In genomic region chr16:73047536-73048291, GRCh38 we compare ENCODE assay signal across 8 cellular contexts. TPM values are rescaled to one million over a fixed set of nuclear protein-coding genes. Genes with fewer than 3 reads are reported as not detected.
A peak's percentile ranks its signal among the peaks of the same experiment; 100 is the strongest.
DNase-seq lines count a peak whose midpoint lies in the region; ATAC-seq, FAIRE-seq and TF ChIP-seq lines count a peak whose summit lies in the region.

A gene with protein sequence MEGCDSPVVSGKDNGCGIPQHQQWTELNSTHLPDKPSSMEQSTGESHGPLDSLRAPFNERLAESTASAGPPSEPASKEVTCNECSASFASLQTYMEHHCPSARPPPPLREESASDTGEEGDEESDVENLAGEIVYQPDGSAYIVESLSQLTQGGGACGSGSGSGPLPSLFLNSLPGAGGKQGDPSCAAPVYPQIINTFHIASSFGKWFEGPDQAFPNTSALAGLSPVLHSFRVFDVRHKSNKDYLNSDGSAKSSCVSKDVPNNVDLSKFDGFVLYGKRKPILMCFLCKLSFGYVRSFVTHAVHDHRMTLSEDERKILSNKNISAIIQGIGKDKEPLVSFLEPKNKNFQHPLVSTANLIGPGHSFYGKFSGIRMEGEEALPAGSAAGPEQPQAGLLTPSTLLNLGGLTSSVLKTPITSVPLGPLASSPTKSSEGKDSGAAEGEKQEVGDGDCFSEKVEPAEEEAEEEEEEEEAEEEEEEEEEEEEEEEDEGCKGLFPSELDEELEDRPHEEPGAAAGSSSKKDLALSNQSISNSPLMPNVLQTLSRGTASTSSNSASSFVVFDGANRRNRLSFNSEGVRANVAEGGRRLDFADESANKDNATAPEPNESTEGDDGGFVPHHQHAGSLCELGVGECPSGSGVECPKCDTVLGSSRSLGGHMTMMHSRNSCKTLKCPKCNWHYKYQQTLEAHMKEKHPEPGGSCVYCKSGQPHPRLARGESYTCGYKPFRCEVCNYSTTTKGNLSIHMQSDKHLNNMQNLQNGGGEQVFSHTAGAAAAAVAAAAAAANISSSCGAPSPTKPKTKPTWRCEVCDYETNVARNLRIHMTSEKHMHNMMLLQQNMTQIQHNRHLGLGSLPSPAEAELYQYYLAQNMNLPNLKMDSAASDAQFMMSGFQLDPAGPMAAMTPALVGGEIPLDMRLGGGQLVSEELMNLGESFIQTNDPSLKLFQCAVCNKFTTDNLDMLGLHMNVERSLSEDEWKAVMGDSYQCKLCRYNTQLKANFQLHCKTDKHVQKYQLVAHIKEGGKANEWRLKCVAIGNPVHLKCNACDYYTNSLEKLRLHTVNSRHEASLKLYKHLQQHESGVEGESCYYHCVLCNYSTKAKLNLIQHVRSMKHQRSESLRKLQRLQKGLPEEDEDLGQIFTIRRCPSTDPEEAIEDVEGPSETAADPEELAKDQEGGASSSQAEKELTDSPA (N-terminal part only) (minus strand): TSS chr16:73048128. CDS start chr16:72960145, 87,983 bp downstream.

- H3K4me2 ChIP-seq in OCI-LY7 (ENCODE audit: low read length) (peak within 1 kb of the TSS; percentile 64), K562 (ENCODE audit: insufficient read depth, low read length) (no peak within 1 kb of the TSS), skeletal muscle satellite cell (ENCODE audit: low read length) (peak within 1 kb of the TSS; percentile 90)

- no peak for TF ChIP-seq CTCF in CD4-positive, alpha-beta T cell (IDR thresholded peaks at IDR 0.05)
- no peak for TF ChIP-seq CTCF in OCI-LY7 (conservative IDR thresholded peaks at IDR 0.05; ENCODE audit: low read length)
- no peak for TF ChIP-seq CTCF in K562 (IDR thresholded peaks at IDR 0.05 in 2 of 3, conservative IDR thresholded peaks at IDR 0.05 in 1 of 3; ENCODE audit: insufficient read depth in 2 of 3, low read depth in 1 of 3, low read length in 3 of 3)

- no peaks in the 10 kb centered on the region for H3K9me2 ChIP-seq in OCI-LY7 (ENCODE audit: insufficient read depth, low read length)

- no peaks in the 10 kb centered on the region for H3K4me1 Mint-ChIP-seq in CD4-positive, alpha-beta T cell (ENCODE audit: low read depth)

- POLR2A ChIA-PET in CD4-positive, alpha-beta T cell (lab: Charles Lee): no interaction called here
- POLR2A ChIA-PET in OCI-LY7 (lab: Charles Lee) (no interaction called here), K562 (lab: Yijun Ruan, JAX) (no interaction called here)

- CTCF ChIA-PET in CD4-positive, alpha-beta T cell (lab: Charles Lee): no interaction called here
- CTCF ChIA-PET in OCI-LY7 (lab: Charles Lee; ENCODE audit: unreplicated experiment) (no interaction called here), K562 (lab: Yijun Ruan, JAX; ENCODE audit: low intra/inter-chr PET ratio) (interaction anchor here (0.6 kb wide), 1 partner anchor 11 kb away, joined by 4 read pairs; no protein-coding TSS in a partner anchor)

- no peak for TF ChIP-seq POLR2A in K562 (conservative IDR thresholded peaks at IDR 0.05)

- no peak for TF ChIP-seq RAD21 in K562 (CRISPR knock-in tag; conservative IDR thresholded peaks at IDR 0.05 in 1 of 2, IDR thresholded peaks at IDR 0.05 in 1 of 2)

- no peaks in the 10 kb centered on the region; the same call in 1 of the 2 replicates for H4K20me1 ChIP-seq in OCI-LY7 (ENCODE audit: insufficient read depth, low read length)
- H4K20me1 ChIP-seq in K562 (replicated peaks; ENCODE audit: control insufficient read depth, insufficient read depth, low read length): no peaks in the 10 kb centered on the region; the same call in 1 of the 2 replicates

- in situ Hi-C loops in K562 (cut with MboI): no loop called here

- no TSS peak for BruUV-seq in OCI-LY7 (replicated peaks; lab: Mats Ljungman, UMichigan)
- no TSS peak for BruUV-seq in K562 (replicated peaks; lab: Mats Ljungman, UMichigan)

- no peaks in the 10 kb centered on the region for H3K9me3 Mint-ChIP-seq in CD4-positive, alpha-beta T cell

- no peaks in the 10 kb centered on the region for H3K36me3 Mint-ChIP-seq in CD4-positive, alpha-beta T cell (ENCODE audit: low read depth)

- WGBS in K562 (ENCODE audit: insufficient coverage, low coverage, missing lambda C conversion rate): 4% methylated on average over 18 of the region's 64 CpGs

- H3K27ac Mint-ChIP-seq in CD4-positive, alpha-beta T cell: no peak within 1 kb of the TSS

- TF ChIP-seq EP300 in K562 (IDR thresholded peaks at IDR 0.05; ENCODE audit: low read length): no peak

- peak in 4 of 10 experiments; percentile 10 to 25 (median 16) for DNase-seq in CD4-positive, alpha-beta T cell
- peak; percentile 40 for DNase-seq in OCI-LY7 (ENCODE audit: low spot score)
- DNase-seq in K562 (ENCODE audit: extremely low read depth in 1 of 4, low spot score in 3 of 4): no peak
- peak; percentile 54 for DNase-seq in iPS-NIHi11 (ENCODE audit: low spot score)
- no peak for DNase-seq in activated gamma-delta T cell treated with Interleukin-2 at 50 U/mL for 16 hours

- no peak within 1 kb of the TSS for H3K27ac ChIP-seq in CD4-positive, alpha-beta T cell (ENCODE audit: low read depth, low read length)
- H3K27ac ChIP-seq in OCI-LY7 (ENCODE audit: low read depth, low read length, poor library complexity, severe bottlenecking): no peak within 1 kb of the TSS
- H3K27ac ChIP-seq in K562 (ENCODE audit: extremely low read depth, low read depth, low read length): no peak within 1 kb of the TSS

- H3K4me3 Mint-ChIP-seq in CD4-positive, alpha-beta T cell: no peak within 1 kb of the TSS

- H3K4me3 ChIP-seq in OCI-LY7 (ENCODE audit: low read depth, low read length, poor library complexity, severe bottlenecking) (peak within 1 kb of the TSS; percentile 59), K562 (no peak within 1 kb of the TSS), skeletal muscle satellite cell (ENCODE audit: low read length) (peak within 1 kb of the TSS; percentile 83)

- no peak for FAIRE-seq in K562 (lab: Jason Lieb, UNC)

- peak; percentile 59 for ATAC-seq in CD4-positive, alpha-beta T cell (ENCODE audit: poor library complexity)
- peak; percentile 70 for ATAC-seq in GM18873 (IDR thresholded peaks at IDR 0.05; ENCODE audit: low FRiP score, unreplicated experiment)
- peak; percentile 80 for ATAC-seq in HG03066 (IDR thresholded peaks at IDR 0.05; ENCODE audit: low read depth, unreplicated experiment)
- ATAC-seq in K562: no peak

- intact Hi-C loops in CD4-positive, alpha-beta T cell (cut with DNase I, micrococcal nuclease): no loop called here
- intact Hi-C loops in OCI-LY7 (cut with micrococcal nuclease; ENCODE audit: unreplicated experiment) (no loop called here), K562 (cut with micrococcal nuclease) (no loop called here)

- no peaks in the 10 kb centered on the region for H3K9me3 ChIP-seq in CD4-positive, alpha-beta T cell (ENCODE audit: control insufficient read depth, low read length)
- no peaks in the 10 kb centered on the region for H3K9me3 ChIP-seq in OCI-LY7 (ENCODE audit: low read length)
- no peaks in the 10 kb centered on the region for H3K9me3 ChIP-seq in K562 (replicated peaks; ENCODE audit: control insufficient read depth, insufficient read depth, low read depth, low read length)
- no peaks in the 10 kb centered on the region for H3K9me3 ChIP-seq in skeletal muscle satellite cell (replicated peaks; ENCODE audit: low read length)

- H3K27me3 Mint-ChIP-seq in CD4-positive, alpha-beta T cell: peaks cover 37% of the 10 kb centered on the region

- peaks cover 22% of the 10 kb centered on the region for H3K27me3 ChIP-seq in CD4-positive, alpha-beta T cell (ENCODE audit: control insufficient read depth, insufficient read depth, low read length)
- peaks cover 23 to 56% of the 10 kb centered on the region in 2 experiments; a peak in 4 of 5 replicates for H3K27me3 ChIP-seq in K562 (ENCODE audit: control insufficient read depth in 2 of 2, insufficient read depth in 2 of 2, low read length in 2 of 2)
- H3K27me3 ChIP-seq in skeletal muscle satellite cell (ENCODE audit: control insufficient read depth, insufficient read depth, low read length): no peaks in the 10 kb centered on the region

- H3K4me1 ChIP-seq in OCI-LY7 (ENCODE audit: insufficient read depth, low read length, poor library complexity, severe bottlenecking): no peaks in the 10 kb centered on the region
- H3K4me1 ChIP-seq in K562 (replicated peaks in 1 of 2; ENCODE audit: control insufficient read depth in 2 of 2, insufficient read depth in 2 of 2, low read length in 2 of 2): peaks cover 0 to 5% of the 10 kb centered on the region in 2 experiments; a peak in 2 of 5 replicates
- peaks cover 86% of the 10 kb centered on the region for H3K4me1 ChIP-seq in skeletal muscle satellite cell (ENCODE audit: control insufficient read depth, insufficient read depth, low read length)

- no peaks in the 10 kb centered on the region for H3K9me1 ChIP-seq in K562 (ENCODE audit: control insufficient read depth, insufficient read depth, low read length)

- no peak within 1 kb of the TSS for H3K9ac ChIP-seq in K562 (ENCODE audit: insufficient read depth in 1 of 2, low read depth in 2 of 2, low read length in 2 of 2)
- peak within 1 kb of the TSS; percentile 93 for H3K9ac ChIP-seq in skeletal muscle satellite cell (ENCODE audit: low read depth, low read length)

- H3K36me3 ChIP-seq in OCI-LY7 (ENCODE audit: insufficient read depth, low read length): no peaks in the 10 kb centered on the region
- H3K36me3 ChIP-seq in K562 (ENCODE audit: control insufficient read depth, insufficient read depth, low read length): no peaks in the 10 kb centered on the region
- no peaks in the 10 kb centered on the region for H3K36me3 ChIP-seq in skeletal muscle satellite cell (ENCODE audit: insufficient read depth, low read length)

- H2AFZ ChIP-seq in OCI-LY7 (ENCODE audit: low read length): no peak within 1 kb of the TSS
- no peak within 1 kb of the TSS for H2AFZ ChIP-seq in K562 (ENCODE audit: low read depth, low read length)

- H3K79me2 ChIP-seq in OCI-LY7 (ENCODE audit: insufficient read depth, low read depth, low read length) (no peaks in the 10 kb centered on the region), K562 (ENCODE audit: control insufficient read depth, insufficient read depth, low read length) (no peaks in the 10 kb centered on the region)

RNA-seq across cellular contexts. Expression of the gene that starts here (rescaled TPM):
- total RNA-seq in CD4-positive, alpha-beta T cell: under 1 TPM; 0.63 to 0.64 TPM
- 0.77 and 1.3 TPM in 2 replicates for total RNA-seq in OCI-LY7 (2014; rRNA removed; shearing (Covaris generic))
- total RNA-seq in OCI-LY7 (2022) (5.7 and 6.2 TPM in 2 replicates), K562 (2014; rRNA removed) (not detected in 2 replicates), K562 (2014; rRNA removed; fragmentation: Illumina TruSeq; extraction: Trizol) (not detected in 2 replicates), K562 (2015; rRNA removed; fragmentation: Illumina TruSeq; extraction: Trizol) (not detected in 2 replicates), K562 (2021) (0.07 and 0.11 TPM in 2 replicates)
- total RNA-seq in K562 (2011; cell fraction: chromatin; rRNA removed; ENCODE audit: low replicate concordance): 0.12 and 0.19 TPM in 2 replicates
- total RNA-seq in K562 (2011; cell fraction: nucleolus; rRNA removed): under 0.01 and 0.17 TPM in 2 replicates
- 0.07 and 0.15 TPM in 2 replicates for total RNA-seq in K562 (2011; cell fraction: nucleoplasm; rRNA removed)
- polyA plus RNA-seq in K562 (2011; rRNA removed) (0.01 TPM in 2 replicates), K562 (2014; fragmentation: Illumina TruSeq; extraction: Trizol) (0.01 TPM in 1 of 2 replicates, not detected in the other), K562 (2014; fragmentation: Nextera tagmentation; extraction: Ambion mirVana) (under 1 TPM; 0.06 to 0.23 TPM), K562 (2014; rRNA removed) (0.05 TPM in 1 of 2 replicates, not detected in the other)
- 0.01 TPM in 2 replicates for polyA plus RNA-seq in K562 (2011; cell fraction: cytosol; rRNA removed)
- 0.03 and 0.04 TPM in 2 replicates for polyA plus RNA-seq in K562 (2011; cell fraction: nucleus; rRNA removed)
- 0.51 and 0.76 TPM in 2 replicates for polyA plus RNA-seq in K562 (2012)
- 0.03 and 0.07 TPM in 2 replicates for polyA minus RNA-seq in K562 (2011; rRNA and poly(A)+ RNA removed)
- polyA minus RNA-seq in K562 (2011; cell fraction: cytosol; rRNA and poly(A)+ RNA removed): 0.09 and 0.10 TPM in 2 replicates
- polyA minus RNA-seq in K562 (2011; cell fraction: nucleus; rRNA and poly(A)+ RNA removed): 0.11 and 0.13 TPM in 2 replicates
- 5.1 and 8.3 TPM in 2 replicates for total RNA-seq in skeletal muscle satellite cell (2012; rRNA removed)

Comparison
In these comparisons a context has a peak if more than half of its experiments do, and no peak if none do; other contexts are left out.
1. Peak in ATAC-seq in CD4-positive, alpha-beta T cell; RNA of the gene not detected or under 1 TPM.
2. DNase-seq: peak in OCI-LY7 (single experiment) and iPS-NIHi11 (single experiment); none in K562 (0 of 4) and activated gamma-delta T cell treated with Interleukin-2 at 50 U/mL for 16 hours (single experiment).